34 cellular contexts compared by ENCODE assay signal in genomic region chr13:27064252-27064995, GRCh38.
"Had no signal": no experiment of that assay in that cellular context is flagged by ENCODE, and none has a peak within 500 bp of the region (broad histone marks: within the 10 kb centered on the region; RNA-seq: fewer than 3 reads in every experiment).

No MANE protein-coding gene starts in this region.

- H3K4me3 Mint-ChIP-seq: activated CD4-positive, alpha-beta T cell treated with anti-CD3 and anti-CD28 coated beads, Interleukin-2, amount 10 ng/mL, durations not matched to agents 24 days and 14 days; activated CD8-positive, alpha-beta T cell treated with anti-CD3 and anti-CD28 coated beads for 36 hours; activated naive CD4-positive, alpha-beta T cell treated with anti-CD3 and anti-CD28 coated beads for 36 hours; activated naive CD8-positive, alpha-beta T cell treated with anti-CD3 and anti-CD28 coated beads, Interleukin-2, amount 10 ng/mL, durations not matched to agents 7 days and 5 days; activated T-cell treated with anti-CD3 and anti-CD28 coated beads, Interleukin-2, amount 50 U/mL, for 72 hours; activated T-helper 17 cell treated with anti-CD3 and anti-CD28 coated beads, Interleukin-2, amount 50 U/mL, for 72 hours; T-cell had no signal

- H3K27ac Mint-ChIP-seq: activated CD4-positive, alpha-beta T cell treated with anti-CD3 and anti-CD28 coated beads, Interleukin-2, amount 10 ng/mL, durations not matched to agents 24 days and 14 days; activated CD8-positive, alpha-beta T cell treated with anti-CD3 and anti-CD28 coated beads for 36 hours; activated naive CD4-positive, alpha-beta T cell treated with anti-CD3 and anti-CD28 coated beads for 36 hours; activated naive CD8-positive, alpha-beta T cell treated with anti-CD3 and anti-CD28 coated beads, Interleukin-2, amount 10 ng/mL, durations not matched to agents 7 days and 5 days had no signal

- H3K4me2 ChIP-seq: KMS-11 had no signal

- FAIRE-seq: astrocyte, RCC 7860 had no signal

- H3K4me1 ChIP-seq: body of pancreas, breast epithelium had no signal

- H3K27ac ChIP-seq: adrenal gland, body of pancreas, breast epithelium, KMS-11, RWPE1, WERI-Rb-1 had no signal

- H3K36me3 ChIP-seq: adrenal gland, breast epithelium had no signal

- DNase-seq: activated CD4-positive, alpha-beta T cell treated with anti-CD3 and anti-CD28 coated beads, Interleukin-2, amount 50 U/mL, for 4 hours; activated CD8-positive, alpha-beta T cell treated with anti-CD3 and anti-CD28 coated beads for 36 hours; activated effector memory CD4-positive, alpha-beta T cell treated with anti-CD3 and anti-CD28 coated beads, Interleukin-2, amount 50 U/mL, for 16 hours; activated naive CD4-positive, alpha-beta T cell treated with anti-CD3 and anti-CD28 coated beads for 36 hours; activated naive CD8-positive, alpha-beta T cell treated with anti-CD3 and anti-CD28 coated beads, Interleukin-2, amount 10 ng/mL, durations not matched to agents 7 days and 5 days; activated T-cell treated with anti-CD3 and anti-CD28 coated beads, Interleukin-2, amount 50 U/mL, for 1 hour; activated T-cell treated with anti-CD3 and anti-CD28 coated beads, Interleukin-2, amount 50 U/mL, for 72 hours; adrenal gland; body of pancreas; MM.1S; MV-4-11; NCI-H1092; NCI-H1436 treated with DMSO at 0.1 percent for 48 hours; NCI-H1694 treated with DMSO at 0.1 percent for 48 hours; NCI-H2029; NCI-H345; NCI-H526; NCI-H748 treated with DMSO at 0.1 percent for 48 hours; NK-92 treated with Interleukin-12 subunit alpha and Interleukin-12 subunit beta, amount 100 ng/mL, for 24 hours; PC-3; SIG-M5; T-cell; T-helper 2 cell; T1000; WERI-Rb-1 had no signal

- H3K27me3 ChIP-seq: adrenal gland, body of pancreas, breast epithelium had no signal

- H3K9me3 ChIP-seq: adrenal gland, body of pancreas had no signal

- H3K9me3 Mint-ChIP-seq: activated T-helper 17 cell treated with anti-CD3 and anti-CD28 coated beads, Interleukin-2, amount 50 U/mL, for 72 hours had no signal

- H3K4me3 ChIP-seq: adrenal gland, body of pancreas, breast epithelium had no signal

- ATAC-seq: activated CD8-positive, alpha-beta T cell treated with anti-CD3 and anti-CD28 coated beads for 36 hours; activated T-cell treated with anti-CD3 and anti-CD28 coated beads, Interleukin-2, amount 50 U/mL, for 72 hours; activated T-helper 17 cell treated with anti-CD3 and anti-CD28 coated beads, Interleukin-2, amount 50 U/mL, for 72 hours; body of pancreas; PC-3; Right ventricle myocardium inferior; SK-N-SH treated with all-trans-retinoic acid at 6 μM for 48 hours; T-cell had no signal

- H3K9ac ChIP-seq: KMS-11 had no signal

- H3K27me3 Mint-ChIP-seq: activated CD4-positive, alpha-beta T cell treated with anti-CD3 and anti-CD28 coated beads, Interleukin-2, amount 10 ng/mL, durations not matched to agents 24 days and 14 days; activated CD8-positive, alpha-beta T cell treated with anti-CD3 and anti-CD28 coated beads for 36 hours; activated naive CD8-positive, alpha-beta T cell treated with anti-CD3 and anti-CD28 coated beads, Interleukin-2, amount 10 ng/mL, durations not matched to agents 7 days and 5 days; activated T-helper 17 cell treated with anti-CD3 and anti-CD28 coated beads, Interleukin-2, amount 50 U/mL, for 72 hours; T-cell had no signal
